ENCODE assay signal across 8 cellular contexts in the genomic region with DNA sequence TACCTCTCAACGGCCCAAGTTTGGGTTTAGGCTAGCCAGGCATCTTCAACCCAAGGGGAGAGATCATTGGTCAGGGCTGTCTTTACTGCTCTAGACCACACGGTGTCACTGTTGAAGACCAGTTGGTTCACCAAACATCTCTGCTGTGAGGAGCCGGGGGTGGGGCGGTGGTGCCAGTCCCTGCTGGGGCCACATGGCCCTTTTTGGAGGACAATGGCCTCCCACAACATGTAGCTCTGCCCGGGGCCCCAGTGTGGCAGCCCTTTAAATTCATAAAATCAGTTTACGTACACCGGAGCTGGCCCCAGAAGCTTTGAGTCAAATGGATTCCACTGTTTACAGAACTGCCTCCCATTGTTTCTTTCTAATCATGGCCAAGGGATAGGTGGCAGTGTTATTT. TPM values are rescaled to one million over a fixed set of nuclear protein-coding genes. Genes with fewer than 3 reads are reported as not detected.
DNase-seq lines count a peak whose midpoint lies in the region; ATAC-seq, FAIRE-seq and TF ChIP-seq lines count a peak whose summit lies in the region.

No MANE protein-coding gene starts in this region.

- POLR2A ChIA-PET in PC-9 (lab: Charles Lee; ENCODE audit: unreplicated experiment), result interaction anchor here (0.6 to 1.0 kb wide), 5 partner anchors 20 to 397 kb away, joined by 3 to 8 read pairs (median 6); no protein-coding TSS in a partner anchor

- H4K20me1 ChIP-seq in PC-9 (ENCODE audit: insufficient read depth), result no peaks in the 10 kb centered on the region

- intact Hi-C loops in PC-9 (cut with micrococcal nuclease; ENCODE audit: unreplicated experiment), result loop anchor here (1.0 to 5.0 kb wide), 3 partner anchors 40 to 395 kb away; no protein-coding TSS in a partner anchor

- TF ChIP-seq CTCF in PC-9 (conservative IDR thresholded peaks at IDR 0.05) (peak; percentile 82), astrocyte of the spinal cord (IDR thresholded peaks at IDR 0.05; ENCODE audit: low read depth, low read length) (peak; percentile 82)

- CTCF ChIA-PET in PC-9 (lab: Charles Lee), result interaction anchor here (0.6 to 1.1 kb wide), 6 partner anchors 26 to 1982 kb away, joined by 3 to 13 read pairs (median 4); no protein-coding TSS in a partner anchor

- H3K4me2 ChIP-seq in PC-9, result no peak overlapping the region

- H3K79me2 ChIP-seq in PC-9 (ENCODE audit: low read depth), result no peaks in the 10 kb centered on the region

- no peaks in the 10 kb centered on the region for H3K27me3 ChIP-seq in PC-9 (ENCODE audit: insufficient read depth, low read depth)

- 0 out of 2 replicates have a peak, but pooled peaks cover 2% of the 10 kb centered on the region for H3K9me3 ChIP-seq in PC-9 (ENCODE audit: insufficient read depth, low read depth)

- peak; percentile 95 for ATAC-seq in GM21576 (IDR thresholded peaks at IDR 0.05; ENCODE audit: unreplicated experiment)

- no peaks in the 10 kb centered on the region for H3K9me2 ChIP-seq in PC-9 (ENCODE audit: insufficient read depth)

- H3F3A ChIP-seq in PC-9 (ENCODE audit: insufficient read depth, low read depth), result no peaks in the 10 kb centered on the region

- DNase-seq in NCI-H510A treated with DMSO at 0.1 percent for 48 hours (lab: John Stamatoyannopoulos, UW), result peak; percentile 34
- no peak for DNase-seq in NCI-H510A (lab: John Stamatoyannopoulos, UW)
- DNase-seq in HTR-8/SVneo (ENCODE audit: insufficient read length, low spot score), result peak; percentile 79
- DNase-seq in PC-9, result peak; percentile 49 to 61
- peak; percentile 51 for DNase-seq in astrocyte of the spinal cord (ENCODE audit: low read depth, low spot score)
- peak; percentile 92 for DNase-seq in iPS-NIHi7 (ENCODE audit: extremely low spot score)
- DNase-seq in stimulated activated CD4-positive, alpha-beta T cell treated with anti-CD3 and anti-CD28 coated beads, Interleukin-4, amount 100 ng/mL, for 24 hours, result peak; percentile 16

- in situ Hi-C loops in astrocyte of the spinal cord (cut with HindIII; ENCODE audit: low sequenced_read_pairs), result no loop called here

- no peaks in the 10 kb centered on the region for H3K36me3 ChIP-seq in PC-9 (ENCODE audit: low read depth)

- BruUV-seq in PC-9 (replicated peaks; lab: Mats Ljungman, UMichigan), result no TSS peak

- no peak overlapping the region for H2AFZ ChIP-seq in PC-9

- FAIRE-seq in HTR-8/SVneo (lab: Jason Lieb, UNC), result peak; percentile 26

- no peak overlapping the region for H3K27ac ChIP-seq in PC-9

- H3K4me1 ChIP-seq in PC-9 (replicated peaks; ENCODE audit: insufficient read depth), result no peaks in the 10 kb centered on the region

- H3K4me3 ChIP-seq in PC-9 (no peak overlapping the region), astrocyte of the spinal cord (ENCODE audit: low read depth, low read length) (no peak overlapping the region)

RNA-seq across cellular contexts. Expression of a gene that starts 19.1 kb away (rescaled TPM):
- not detected in 2 replicates for total RNA-seq in PC-9 (2021)

RNA-seq across cellular contexts. Expression of a gene that starts 24.9 kb away (rescaled TPM):
- 146 and 225 TPM in 2 replicates for total RNA-seq in PC-9 (2021)
